Comparison of ENCODE assay signal across 11 cellular contexts in the genomic region with DNA sequence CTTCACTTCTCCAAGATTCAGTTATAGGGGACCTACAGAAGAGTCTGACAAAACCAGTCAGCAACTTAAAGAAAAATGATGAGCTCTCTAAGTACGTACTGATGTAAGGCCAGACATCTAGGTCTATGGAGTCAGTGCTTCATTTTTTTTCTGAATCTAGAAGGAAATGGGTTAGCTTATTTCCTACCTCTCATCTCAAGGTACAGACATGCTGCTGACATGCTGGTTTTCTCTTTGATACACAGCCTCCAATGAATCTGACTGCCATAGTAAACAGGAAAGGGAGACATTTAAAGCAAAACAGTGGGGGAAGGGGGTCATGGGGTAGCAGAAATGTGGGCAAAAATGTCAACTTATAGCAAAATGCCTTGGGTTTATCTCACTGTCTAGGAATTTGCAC. TPM values are rescaled to one million over a fixed set of nuclear protein-coding genes. Genes with fewer than 3 reads are reported as not detected.
A peak's percentile ranks its signal among the peaks of the same experiment; 100 is the strongest.
DNase-seq lines count a peak whose midpoint lies in the region; ATAC-seq, FAIRE-seq and TF ChIP-seq lines count a peak whose summit lies in the region.
"Had no signal": no experiment of that assay in that cellular context is flagged by ENCODE, and none has a peak within 500 bp of the region (broad histone marks: within the 10 kb centered on the region; RNA-seq: fewer than 3 reads in every experiment).

No MANE protein-coding gene starts in this region.

- H3K9ac ChIP-seq in OCI-LY1 (ENCODE audit: low read length): no peak overlapping the region
- no peak overlapping the region for H3K9ac ChIP-seq in endothelial cell of umbilical vein (replicated peaks; ENCODE audit: extremely low read depth, insufficient read depth, low read length)

- TF ChIP-seq POLR2A in endothelial cell of umbilical vein (IDR thresholded peaks at IDR 0.05; ENCODE audit: low read depth, low read length): no peak

- H2AFZ ChIP-seq in OCI-LY1 (ENCODE audit: low read length) (no peak overlapping the region), endothelial cell of umbilical vein (ENCODE audit: low read depth, low read length) (no peak overlapping the region)

- no peaks in the 10 kb centered on the region for H3K27me3 ChIP-seq in OCI-LY1 (ENCODE audit: insufficient read depth, low read length)
- H3K27me3 ChIP-seq in endothelial cell of umbilical vein (ENCODE audit: control insufficient read depth in 2 of 2, insufficient read depth in 2 of 2, low read length in 2 of 2): no peaks in the 10 kb centered on the region
- H3K27me3 ChIP-seq: neutrophil had no signal

- peak overlapping the region; percentile 85 for H3K27ac Mint-ChIP-seq in activated T-cell treated with anti-CD3 and anti-CD28 coated beads, Interleukin-2, amount 50 U/mL, for 24 hours
- peak overlapping the region; percentile 86 to 98 for H3K27ac Mint-ChIP-seq in stimulated activated naive CD8-positive, alpha-beta T cell treated with anti-CD3 and anti-CD28 coated beads, Interleukin-15, amount 100 ng/mL, for 72 hours
- H3K27ac Mint-ChIP-seq in nephron progenitor cell: no peak overlapping the region
- H3K27ac Mint-ChIP-seq: dendritic cell treated with granulocyte-macrophage colony-stimulating factor and Interleukin-4, amounts not matched to agents 40 ng/mL and 50 ng/mL, for 4 days had no signal

- no TSS peak for BruUV-seq in endothelial cell of umbilical vein (replicated peaks; lab: Mats Ljungman, UMichigan)

- H3K79me2 ChIP-seq in OCI-LY1 (ENCODE audit: insufficient read depth, low read length): peaks cover 4% of the 10 kb centered on the region; the same call in 1 of the 2 replicates
- peaks cover 75% of the 10 kb centered on the region for H3K79me2 ChIP-seq in endothelial cell of umbilical vein (ENCODE audit: control insufficient read depth, insufficient read depth, low read length)

- peak; percentile 26 for FAIRE-seq in endothelial cell of umbilical vein (lab: Jason Lieb, UNC)

- H3K36me3 Mint-ChIP-seq in activated T-cell treated with anti-CD3 and anti-CD28 coated beads, Interleukin-2, amount 50 U/mL, for 24 hours (ENCODE audit: low read depth): peaks cover 69% of the 10 kb centered on the region
- peaks cover 23% of the 10 kb centered on the region for H3K36me3 Mint-ChIP-seq in nephron progenitor cell (ENCODE audit: low read depth)

- peak; percentile 37 for ATAC-seq in stimulated activated naive CD8-positive, alpha-beta T cell treated with anti-CD3 and anti-CD28 coated beads, Interleukin-15, amount 100 ng/mL, for 72 hours

- H3K27ac ChIP-seq in OCI-LY1 (ENCODE audit: low read depth, low read length, poor library complexity, severe bottlenecking) (peak overlapping the region; percentile 56), endothelial cell of umbilical vein (ENCODE audit: insufficient read depth, low read depth, low read length) (peak overlapping the region; percentile 29)
- H3K27ac ChIP-seq: neutrophil had no signal

- H3F3A ChIP-seq in OCI-LY1 (ENCODE audit: insufficient read depth, low read length): no peaks in the 10 kb centered on the region

- peaks cover 51% of the 10 kb centered on the region for H3K36me3 ChIP-seq in OCI-LY1 (ENCODE audit: insufficient read depth, low read length)
- peaks cover 6 to 21% of the 10 kb centered on the region in 2 experiments for H3K36me3 ChIP-seq in endothelial cell of umbilical vein (ENCODE audit: control insufficient read depth in 2 of 2, extremely low read depth in 1 of 2, insufficient read depth in 2 of 2, low read length in 2 of 2)

- no peaks in the 10 kb centered on the region for H3K9me1 ChIP-seq in endothelial cell of umbilical vein (replicated peaks; ENCODE audit: control insufficient read depth, extremely low read depth, insufficient read depth, low read length)

- dilution Hi-C loops in endothelial cell of umbilical vein (cut with MboI; ENCODE audit: extremely low pct_ligation_motif_present, low sequenced_read_pairs): no loop called here

- no peaks in the 10 kb centered on the region for H3K9me2 ChIP-seq in OCI-LY1 (ENCODE audit: low read depth, low read length)

- peak overlapping the region; percentile 4; the same call in 1 of the 2 replicates for H3K4me2 ChIP-seq in OCI-LY1 (ENCODE audit: low read length)
- no peak overlapping the region for H3K4me2 ChIP-seq in endothelial cell of umbilical vein (ENCODE audit: insufficient read depth, low read length)

- TF ChIP-seq CTCF in OCI-LY1 (IDR thresholded peaks at IDR 0.05; ENCODE audit: low read length): no peak
- TF ChIP-seq CTCF in endothelial cell of umbilical vein (IDR thresholded peaks at IDR 0.05; ENCODE audit: extremely low read depth in 1 of 2, insufficient read depth in 1 of 2, low read depth in 1 of 2, low read length in 2 of 2): no peak
- TF ChIP-seq CTCF in nephron progenitor cell (IDR thresholded peaks at IDR 0.05): no peak

- in situ Hi-C loops in KBM-7 (cut with MboI; ENCODE audit: low pct_unique_long_range_greater_than_20kb, low sequenced_read_pairs): no loop called here

- no peaks in the 10 kb centered on the region for H3K9me3 ChIP-seq in OCI-LY1 (ENCODE audit: low read length)
- H3K9me3 ChIP-seq in endothelial cell of umbilical vein (replicated peaks; ENCODE audit: control insufficient read depth, insufficient read depth, low read length): no peaks in the 10 kb centered on the region
- H3K9me3 ChIP-seq: neutrophil had no signal

- intact Hi-C loops in endothelial cell of umbilical vein (cut with micrococcal nuclease): no loop called here

- no peak overlapping the region for H3K4me3 ChIP-seq in OCI-LY1 (ENCODE audit: low read depth, low read length, poor library complexity, severe bottlenecking)
- no peak overlapping the region for H3K4me3 ChIP-seq in endothelial cell of umbilical vein (replicated peaks in 1 of 3; ENCODE audit: insufficient read depth in 1 of 3, low read depth in 1 of 3, low read length in 3 of 3)

- no peak for DNase-seq in activated T-cell treated with anti-CD3 and anti-CD28 coated beads, Interleukin-2, amount 50 U/mL, for 24 hours
- DNase-seq in activated T-cell treated with anti-CD3 and anti-CD28 coated beads, Interleukin-2, amount 50 U/mL, for 1 hour: no peak
- DNase-seq in endothelial cell of umbilical vein (ENCODE audit: low read depth, low spot score) (peak; percentile 44), KBM-7 (no peak), RKO (ENCODE audit: low spot score) (no peak), nephron progenitor cell (no peak)
- no peak for DNase-seq in stimulated activated naive CD8-positive, alpha-beta T cell treated with anti-CD3 and anti-CD28 coated beads, Interleukin-15, amount 100 ng/mL, for 72 hours
- DNase-seq: NCI-H1105 treated with DMSO at 0.1 percent for 48 hours had no signal

- H4K20me1 ChIP-seq in OCI-LY1 (ENCODE audit: insufficient read depth, low read length): no peaks in the 10 kb centered on the region
- no peaks in the 10 kb centered on the region for H4K20me1 ChIP-seq in endothelial cell of umbilical vein (replicated peaks; ENCODE audit: control insufficient read depth, extremely low read depth, insufficient read depth, low read length)

- H3K4me1 ChIP-seq in OCI-LY1 (ENCODE audit: insufficient read depth, low read length, severe bottlenecking) (peaks cover 22% of the 10 kb centered on the region), endothelial cell of umbilical vein (ENCODE audit: control insufficient read depth, extremely low read depth, insufficient read depth, low read length) (peaks cover 15% of the 10 kb centered on the region)

- CTCF ChIA-PET in endothelial cell of umbilical vein (lab: Charles Lee): interaction anchor here (0.7 to 2.0 kb wide), 5 partner anchors 9 to 37 kb away, joined by 3 to 9 read pairs (median 3); no protein-coding TSS in a partner anchor

- H3K4me1 Mint-ChIP-seq in activated T-cell treated with anti-CD3 and anti-CD28 coated beads, Interleukin-2, amount 50 U/mL, for 24 hours (ENCODE audit: low read depth): peaks cover 79% of the 10 kb centered on the region
- peaks cover 90% of the 10 kb centered on the region for H3K4me1 Mint-ChIP-seq in stimulated activated naive CD8-positive, alpha-beta T cell treated with anti-CD3 and anti-CD28 coated beads, Interleukin-15, amount 100 ng/mL, for 72 hours
- no peaks in the 10 kb centered on the region for H3K4me1 Mint-ChIP-seq in nephron progenitor cell

- no peaks in the 10 kb centered on the region for H3K27me3 Mint-ChIP-seq in activated T-cell treated with anti-CD3 and anti-CD28 coated beads, Interleukin-2, amount 50 U/mL, for 24 hours
- no peaks in the 10 kb centered on the region for H3K27me3 Mint-ChIP-seq in stimulated activated naive CD8-positive, alpha-beta T cell treated with anti-CD3 and anti-CD28 coated beads, Interleukin-15, amount 100 ng/mL, for 72 hours
- H3K27me3 Mint-ChIP-seq in nephron progenitor cell (ENCODE audit: low read depth, poor library complexity): no peaks in the 10 kb centered on the region

- H3K9me3 Mint-ChIP-seq in activated T-cell treated with anti-CD3 and anti-CD28 coated beads, Interleukin-2, amount 50 U/mL, for 24 hours: no peaks in the 10 kb centered on the region
- peaks cover 0 to 4% of the 10 kb centered on the region in 2 donors for H3K9me3 Mint-ChIP-seq in stimulated activated naive CD8-positive, alpha-beta T cell treated with anti-CD3 and anti-CD28 coated beads, Interleukin-15, amount 100 ng/mL, for 72 hours
- no peaks in the 10 kb centered on the region for H3K9me3 Mint-ChIP-seq in nephron progenitor cell
- H3K9me3 Mint-ChIP-seq: dendritic cell treated with granulocyte-macrophage colony-stimulating factor and Interleukin-4, amounts not matched to agents 40 ng/mL and 50 ng/mL, for 4 days had no signal

- POLR2A ChIA-PET in endothelial cell of umbilical vein (lab: Charles Lee): no interaction called here

- no peak overlapping the region for H3K4me3 Mint-ChIP-seq in activated T-cell treated with anti-CD3 and anti-CD28 coated beads, Interleukin-2, amount 50 U/mL, for 24 hours
- H3K4me3 Mint-ChIP-seq in stimulated activated naive CD8-positive, alpha-beta T cell treated with anti-CD3 and anti-CD28 coated beads, Interleukin-15, amount 100 ng/mL, for 72 hours: peak overlapping the region; percentile 38 to 64
- no peak overlapping the region for H3K4me3 Mint-ChIP-seq in nephron progenitor cell
- H3K4me3 Mint-ChIP-seq: dendritic cell treated with granulocyte-macrophage colony-stimulating factor and Interleukin-4, amounts not matched to agents 40 ng/mL and 50 ng/mL, for 4 days had no signal

TF ChIP-seq in endothelial cell of umbilical vein, 7 proteins besides CTCF, POLR2A, EP300 and RAD21 (continues in another document):
- no peak for TF ChIP-seq MYC (IDR thresholded peaks at IDR 0.05; ENCODE audit: low read depth, low read length)
- TF ChIP-seq JUN (IDR thresholded peaks at IDR 0.05; ENCODE audit: borderline replicate concordance, insufficient read depth, insufficient read length, low read depth): no peak
- no peak for TF ChIP-seq FOS (IDR thresholded peaks at IDR 0.05; ENCODE audit: borderline replicate concordance, insufficient read depth, low read length)

RNA-seq across cellular contexts. Expression of a gene that starts 16.4 kb away (rescaled TPM):
- 58.9 and 61.9 TPM in 2 replicates for total RNA-seq in endothelial cell of umbilical vein
- 29.7 and 35.3 TPM in 2 replicates for polyA plus RNA-seq in endothelial cell of umbilical vein
- polyA plus RNA-seq in endothelial cell of umbilical vein (2011; cell fraction: cytosol; rRNA removed): 48.8 and 51.7 TPM in 2 replicates
- 43.0 and 46.3 TPM in 2 replicates for polyA plus RNA-seq in endothelial cell of umbilical vein (2011; cell fraction: nucleus; rRNA removed)
- polyA plus RNA-seq in endothelial cell of umbilical vein (2012): 39.2 and 43.2 TPM in 2 replicates
- 42.5 and 44.7 TPM in 2 replicates for polyA minus RNA-seq in endothelial cell of umbilical vein
- 8.6 TPM for polyA minus RNA-seq in endothelial cell of umbilical vein (2011; cell fraction: cytosol; rRNA and poly(A)+ RNA removed)
- 19.7 and 22.6 TPM in 2 replicates for polyA minus RNA-seq in endothelial cell of umbilical vein (2011; cell fraction: nucleus; rRNA and poly(A)+ RNA removed)

Comparison
In these comparisons a context has a peak if more than half of its experiments do, and no peak if none do; other contexts are left out.
1. H3K4me3 Mint-ChIP-seq: peak in stimulated activated naive CD8-positive, alpha-beta T cell treated with anti-CD3 and anti-CD28 coated beads, Interleukin-15, amount 100 ng/mL, for 72 hours (2 of 2); none in activated T-cell treated with anti-CD3 and anti-CD28 coated beads, Interleukin-2, amount 50 U/mL, for 24 hours (single experiment) and nephron progenitor cell (single experiment).